In genomic region chr3:149657458-149657795, GRCh38 we compare ENCODE assay signal across 8 cellular contexts. TPM values are rescaled to one million over a fixed set of nuclear protein-coding genes. Genes with fewer than 3 reads are reported as not detected.
DNase-seq lines count a peak whose midpoint lies in the region; ATAC-seq and TF ChIP-seq lines count a peak whose summit lies in the region.

No MANE protein-coding gene starts in this region.

- no peaks in the 10 kb centered on the region for H3K9me3 ChIP-seq in MG63
- no peaks in the 10 kb centered on the region for H3K9me3 ChIP-seq in left lung

- H3K4me3 ChIP-seq in MG63 (peak overlapping the region; percentile 87), left lung (peak overlapping the region; percentile 61 to 64)

- peaks cover 15 to 35% of the 10 kb centered on the region in 2 donors for H3K4me1 ChIP-seq in left lung

- intact Hi-C loops in left lung (cut with DNase I), result loop anchor here in 1 of 2 donors (5.0 to 10.0 kb wide), 2 partner anchors 83 to 130 kb away; no protein-coding TSS in a partner anchor

- H3K27me3 ChIP-seq in MG63 (no peaks in the 10 kb centered on the region), left lung (peaks cover 0 to 87% of the 10 kb centered on the region in 2 donors)

- peak overlapping the region; percentile 93 for H3K27ac ChIP-seq in caudate nucleus (ENCODE audit: low read depth, low read length)
- H3K27ac ChIP-seq in left lung, result peak overlapping the region; percentile 92 to 99
- H3K27ac ChIP-seq in temporal lobe (ENCODE audit: low read depth, low read length), result peak overlapping the region; percentile 56

- DNase-seq in MG63 (no peak), caudate nucleus (lab: John Stamatoyannopoulos, UW) (peak in 1 of 61 donors; percentile 29), left lung (peak in 1 of 2 donors; percentile 52), DMS153 treated with DMSO at 0.1 percent for 48 hours (lab: John Stamatoyannopoulos, UW; ENCODE audit: unreplicated experiment) (no peak)

- H3K36me3 ChIP-seq in MG63 (peaks cover 41% of the 10 kb centered on the region), left lung (no peaks in the 10 kb centered on the region)

- TF ChIP-seq CTCF in left lung (IDR thresholded peaks at IDR 0.05), result no peak

- ATAC-seq in GM19397 (IDR thresholded peaks at IDR 0.05; ENCODE audit: unreplicated experiment) (peak; percentile 29), left lung (peak; percentile 60), HG02571 (IDR thresholded peaks at IDR 0.05; ENCODE audit: unreplicated experiment) (no peak), HG02970 (IDR thresholded peaks at IDR 0.05; ENCODE audit: low FRiP score, unreplicated experiment) (no peak)

RNA-seq across cellular contexts. Expression of gene WWTR1, which starts 0.4 kb away (rescaled TPM):
- total RNA-seq in MG63 (2014; rRNA removed; shearing (Covaris generic); ENCODE audit: low replicate concordance), result 51.3 and 93.0 TPM in 2 replicates
- total RNA-seq in left lung (10 to 100 TPM; 74.2 to 76.6 TPM), temporal lobe (11.3 TPM)

Comparison
In these comparisons a context has a peak if more than half of its experiments do, and no peak if none do; other contexts are left out.
1. ATAC-seq: peak in GM19397 (single experiment) and left lung (single experiment); none in HG02571 (single experiment) and HG02970 (single experiment).
2. Peak in every context shown above with its lines, with median percentiles within 50 percentile points of each other: H3K27ac ChIP-seq.